ENCODE assay signal across 9 cellular contexts in genomic region chr2:121532347-121532766, GRCh38. TPM values are rescaled to one million over a fixed set of nuclear protein-coding genes. Genes with fewer than 3 reads are reported as not detected.
DNase-seq lines count a peak whose midpoint lies in the region; ATAC-seq, FAIRE-seq and TF ChIP-seq lines count a peak whose summit lies in the region.
"Had no signal": no experiment of that assay in that cellular context is flagged by ENCODE, and none has a peak within 500 bp of the region (broad histone marks: within the 10 kb centered on the region; RNA-seq: fewer than 3 reads in every experiment).

No MANE protein-coding gene starts in this region.

- peak overlapping the region; percentile 83; the same call in 1 of the 2 replicates for H3K9ac ChIP-seq in Karpas-422 (ENCODE audit: low read length)

- H3K4me1 ChIP-seq in Caco-2 (peaks cover 10% of the 10 kb centered on the region), Karpas-422 (ENCODE audit: low read length) (peaks cover 45% of the 10 kb centered on the region), Peyer's patch (peaks cover 0 to 27% (median 1%) of the 10 kb centered on the region in 4 donors)

- POLR2A ChIA-PET in Caco-2 (lab: Charles Lee): interaction anchor here (1.0 kb wide), 1 partner anchor 204 kb away, joined by 8 read pairs; the partner anchor contains the start of gene NIFK
- POLR2A ChIA-PET in activated CD8-positive, alpha-beta T cell treated with anti-CD3 and anti-CD28 coated beads, Interleukin-2, amount 10 ng/mL, durations not matched to agents 7 days and 5 days (lab: Charles Lee): interaction anchor here (2.5 to 5.0 kb wide), 4 partner anchors 64 to 168 kb away, joined by 8 to 176 read pairs (median 53); partner anchors contain the start of gene CLASP1

- ATAC-seq in activated CD8-positive, alpha-beta T cell treated with anti-CD3 and anti-CD28 coated beads, Interleukin-2, amount 10 ng/mL, durations not matched to agents 7 days and 5 days: no peak
- no peak for ATAC-seq in GM18505 (IDR thresholded peaks at IDR 0.05; ENCODE audit: unreplicated experiment)

- no peaks in the 10 kb centered on the region for H3K27me3 Mint-ChIP-seq in Caco-2 (ENCODE audit: insufficient read depth, unreplicated experiment)
- no peaks in the 10 kb centered on the region for H3K27me3 Mint-ChIP-seq in activated CD8-positive, alpha-beta T cell treated with anti-CD3 and anti-CD28 coated beads, Interleukin-2, amount 10 ng/mL, durations not matched to agents 7 days and 5 days (ENCODE audit: low read depth)
- no peaks in the 10 kb centered on the region for H3K27me3 Mint-ChIP-seq in mesothelial cell of epicardium (ENCODE audit: low read depth)

- no peak for TF ChIP-seq CTCF in Caco-2 (IDR thresholded peaks at IDR 0.05; ENCODE audit: insufficient read depth in 1 of 2, low read depth in 1 of 2, low read length in 1 of 2, severe bottlenecking in 1 of 2, unreplicated experiment in 1 of 2)
- no peak for TF ChIP-seq CTCF in mesothelial cell of epicardium (IDR thresholded peaks at IDR 0.05; ENCODE audit: unreplicated experiment)
- no peak for TF ChIP-seq CTCF in GM13977 (IDR thresholded peaks at IDR 0.05; ENCODE audit: extremely low read depth, insufficient read depth, missing control alignments)
- TF ChIP-seq CTCF in Peyer's patch (IDR thresholded peaks at IDR 0.05): no peak

- in situ Hi-C loops in GM13977 (cut with MboI; ENCODE audit: low pct_unique_long_range_greater_than_20kb, low sequenced_read_pairs, unreplicated experiment): loop anchor here (10.0 kb wide), 2 partner anchors 122 to 182 kb away; no protein-coding TSS in a partner anchor

- peaks cover 20% of the 10 kb centered on the region for H3K4me1 Mint-ChIP-seq in Caco-2 (ENCODE audit: low read depth, unreplicated experiment)
- H3K4me1 Mint-ChIP-seq in activated CD8-positive, alpha-beta T cell treated with anti-CD3 and anti-CD28 coated beads, Interleukin-2, amount 10 ng/mL, durations not matched to agents 7 days and 5 days (ENCODE audit: low read depth): peaks cover 57% of the 10 kb centered on the region
- peaks cover 50% of the 10 kb centered on the region for H3K4me1 Mint-ChIP-seq in mesothelial cell of epicardium

- H3K79me2 ChIP-seq in Karpas-422 (ENCODE audit: low read length): peaks cover 81% of the 10 kb centered on the region

- intact Hi-C loops in Caco-2 (cut with micrococcal nuclease; ENCODE audit: unreplicated experiment): no loop called here

- H3K36me3 Mint-ChIP-seq in Caco-2 (ENCODE audit: insufficient read depth, unreplicated experiment): peaks cover 23% of the 10 kb centered on the region
- peaks cover 15% of the 10 kb centered on the region for H3K36me3 Mint-ChIP-seq in activated CD8-positive, alpha-beta T cell treated with anti-CD3 and anti-CD28 coated beads, Interleukin-2, amount 10 ng/mL, durations not matched to agents 7 days and 5 days (ENCODE audit: low read depth)
- no peaks in the 10 kb centered on the region for H3K36me3 Mint-ChIP-seq in mesothelial cell of epicardium

- H3K4me3 Mint-ChIP-seq in Caco-2 (ENCODE audit: unreplicated experiment): peak overlapping the region; percentile 92
- peak overlapping the region; percentile 47 for H3K4me3 Mint-ChIP-seq in activated CD8-positive, alpha-beta T cell treated with anti-CD3 and anti-CD28 coated beads, Interleukin-2, amount 10 ng/mL, durations not matched to agents 7 days and 5 days
- H3K4me3 Mint-ChIP-seq in mesothelial cell of epicardium: peak overlapping the region; percentile 52

- FAIRE-seq in GM12892 (lab: Jason Lieb, UNC): no peak

- H3K27ac Mint-ChIP-seq in Caco-2 (ENCODE audit: unreplicated experiment) (peak overlapping the region; percentile 97), mesothelial cell of epicardium (peak overlapping the region; percentile 92)
- H3K27ac Mint-ChIP-seq in activated CD8-positive, alpha-beta T cell treated with anti-CD3 and anti-CD28 coated beads, Interleukin-2, amount 10 ng/mL, durations not matched to agents 7 days and 5 days: peak overlapping the region; percentile 56

- DNase-seq in Caco-2 (peak in 1 of 2 experiments; percentile 10), Karpas-422 (no peak), mesothelial cell of epicardium (ENCODE audit: low spot score in 2 of 2, unreplicated experiment in 2 of 2) (no peak), GM13977 (ENCODE audit: low spot score) (no peak), GM12892 (ENCODE audit: insufficient read length) (no peak), Peyer's patch (no peak)
- no peak for DNase-seq in activated CD8-positive, alpha-beta T cell treated with anti-CD3 and anti-CD28 coated beads, Interleukin-2, amount 10 ng/mL, durations not matched to agents 7 days and 5 days

- no peaks in the 10 kb centered on the region for H3K9me2 ChIP-seq in Karpas-422 (replicated peaks; ENCODE audit: insufficient read depth, low read length)

- CTCF ChIA-PET in Caco-2 (lab: Charles Lee): interaction anchor here (1.1 kb wide), 1 partner anchor 130 kb away, joined by 3 read pairs; no protein-coding TSS in a partner anchor
- CTCF ChIA-PET in activated CD8-positive, alpha-beta T cell treated with anti-CD3 and anti-CD28 coated beads, Interleukin-2, amount 10 ng/mL, durations not matched to agents 7 days and 5 days (lab: Charles Lee): interaction anchor here (1.0 to 5.4 kb wide), 2 partner anchors 130 to 187 kb away, joined by 4 to 32 read pairs; no protein-coding TSS in a partner anchor

- H3K27me3 ChIP-seq in Caco-2 (replicated peaks; ENCODE audit: control insufficient read depth, insufficient read depth, low read length): no peaks in the 10 kb centered on the region
- H3K27me3 ChIP-seq in Karpas-422 (ENCODE audit: low read length): no peaks in the 10 kb centered on the region
- no peaks in the 10 kb centered on the region for H3K27me3 ChIP-seq in Peyer's patch

- H3K36me3 ChIP-seq in Caco-2 (ENCODE audit: control insufficient read depth, insufficient read depth, low read length): no peaks in the 10 kb centered on the region
- peaks cover 8% of the 10 kb centered on the region; the same call in 1 of the 2 replicates for H3K36me3 ChIP-seq in Karpas-422 (ENCODE audit: insufficient read depth, low read length)
- H3K36me3 ChIP-seq in Peyer's patch: no peaks in the 10 kb centered on the region
- H3K36me3 ChIP-seq: thoracic aorta had no signal

- TF ChIP-seq POLR2A in GM18505 (IDR thresholded peaks at IDR 0.05; ENCODE audit: borderline replicate concordance, extremely low read depth, insufficient read depth, insufficient read length) (no peak), GM12892 (IDR thresholded peaks at IDR 0.05; ENCODE audit: low read depth, low read length) (no peak), Peyer's patch (IDR thresholded peaks at IDR 0.05) (no peak)

- no peak overlapping the region for H2AFZ ChIP-seq in Karpas-422 (ENCODE audit: low read length)

- no TSS peak for BruUV-seq in Caco-2 (replicated peaks; lab: Mats Ljungman, UMichigan)

- H3K27ac ChIP-seq in Karpas-422 (ENCODE audit: low read length): peak overlapping the region; percentile 91
- peak overlapping the region in 1 of 4 donors; percentile 89 for H3K27ac ChIP-seq in Peyer's patch

- H3K4me2 ChIP-seq in Karpas-422 (ENCODE audit: low read depth, low read length, poor library complexity, severe bottlenecking): peak overlapping the region; percentile 91

- peaks cover 13% of the 10 kb centered on the region; the same call in 1 of the 2 replicates for H4K20me1 ChIP-seq in Karpas-422 (ENCODE audit: insufficient read depth, low read depth, low read length)

- no peaks in the 10 kb centered on the region for H3K9me3 Mint-ChIP-seq in Caco-2 (ENCODE audit: unreplicated experiment)
- H3K9me3 Mint-ChIP-seq in activated CD8-positive, alpha-beta T cell treated with anti-CD3 and anti-CD28 coated beads, Interleukin-2, amount 10 ng/mL, durations not matched to agents 7 days and 5 days (ENCODE audit: insufficient read depth): no peaks in the 10 kb centered on the region
- no peaks in the 10 kb centered on the region for H3K9me3 Mint-ChIP-seq in mesothelial cell of epicardium

- H3K4me3 ChIP-seq in Caco-2 (ENCODE audit: low read depth, low read length) (no peak overlapping the region), Karpas-422 (ENCODE audit: low read length) (peak overlapping the region; percentile 84), Peyer's patch (no peak overlapping the region)

- H3K9me3 ChIP-seq in Caco-2 (no peaks in the 10 kb centered on the region), Karpas-422 (ENCODE audit: low read length) (no peaks in the 10 kb centered on the region), Peyer's patch (no peaks in the 10 kb centered on the region)
- H3K9me3 ChIP-seq: thoracic aorta had no signal

RNA-seq across cellular contexts. Expression of gene RNU4ATAC, which starts 1.7 kb away (rescaled TPM):
- not detected in 2 replicates for total RNA-seq in Caco-2 (2022)
- total RNA-seq in Karpas-422 (2014; rRNA removed; shearing (Covaris generic); ENCODE audit: low replicate concordance): not detected in 2 replicates
- not detected for total RNA-seq in activated CD8-positive, alpha-beta T cell treated with anti-CD3 and anti-CD28 coated beads, Interleukin-2, amount 10 ng/mL, durations not matched to agents 7 days and 5 days
- total RNA-seq in mesothelial cell of epicardium: not detected in 3 replicates
- not detected for polyA plus RNA-seq in GM12892 (2012; ENCODE audit: missing spikeins)
- total RNA-seq in Peyer's patch: under 1 TPM in 1 of 4 donors, not detected in 3; under 0.01 TPM
- total RNA-seq: thoracic aorta had no signal
